2 cellular contexts compared by ENCODE assay signal in the genomic region with DNA sequence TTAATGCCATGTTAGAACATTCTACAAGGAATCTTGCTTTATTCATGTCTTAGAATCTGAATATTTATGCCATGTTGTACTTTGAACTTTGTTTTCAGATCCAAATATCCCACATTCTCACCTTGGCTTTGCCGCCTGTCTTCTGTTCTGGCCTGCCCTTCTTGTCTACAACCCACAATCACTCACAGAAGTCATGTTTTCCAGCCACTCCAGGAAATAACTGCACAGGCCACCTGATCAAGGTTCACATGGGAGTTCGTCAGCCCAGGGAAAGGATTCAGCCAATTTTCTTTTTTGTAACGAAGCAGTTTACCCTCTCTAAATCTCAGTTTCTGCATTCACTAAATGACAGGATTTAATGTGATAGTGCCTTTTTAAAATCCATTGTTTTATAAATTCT.
TF ChIP-seq lines count a peak whose summit lies in the region.

No MANE protein-coding gene starts in this region.

TF ChIP-seq in WTC11, 78 proteins besides CTCF, POLR2A, EP300 and RAD21:
- TF ChIP-seq, protein P1, sequence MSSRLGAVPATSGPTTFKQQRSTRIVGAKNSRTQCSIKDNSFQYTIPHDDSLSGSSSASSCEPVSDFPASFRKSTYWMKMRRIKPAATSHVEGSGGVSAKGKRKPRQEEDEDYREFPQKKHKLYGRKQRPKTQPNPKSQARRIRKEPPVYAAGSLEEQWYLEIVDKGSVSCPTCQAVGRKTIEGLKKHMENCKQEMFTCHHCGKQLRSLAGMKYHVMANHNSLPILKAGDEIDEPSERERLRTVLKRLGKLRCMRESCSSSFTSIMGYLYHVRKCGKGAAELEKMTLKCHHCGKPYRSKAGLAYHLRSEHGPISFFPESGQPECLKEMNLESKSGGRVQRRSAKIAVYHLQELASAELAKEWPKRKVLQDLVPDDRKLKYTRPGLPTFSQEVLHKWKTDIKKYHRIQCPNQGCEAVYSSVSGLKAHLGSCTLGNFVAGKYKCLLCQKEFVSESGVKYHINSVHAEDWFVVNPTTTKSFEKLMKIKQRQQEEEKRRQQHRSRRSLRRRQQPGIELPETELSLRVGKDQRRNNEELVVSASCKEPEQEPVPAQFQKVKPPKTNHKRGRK (CRISPR knock-in tag; IDR thresholded peaks at IDR 0.05; ENCODE audit: borderline replicate concordance) = no peak
- TF ChIP-seq MYBL2 (CRISPR knock-in tag; IDR thresholded peaks at IDR 0.05) = no peak
- no peak for TF ChIP-seq ZNF396 (CRISPR knock-in tag; IDR thresholded peaks at IDR 0.05; ENCODE audit: borderline replicate concordance)
- TF ChIP-seq, protein P2, sequence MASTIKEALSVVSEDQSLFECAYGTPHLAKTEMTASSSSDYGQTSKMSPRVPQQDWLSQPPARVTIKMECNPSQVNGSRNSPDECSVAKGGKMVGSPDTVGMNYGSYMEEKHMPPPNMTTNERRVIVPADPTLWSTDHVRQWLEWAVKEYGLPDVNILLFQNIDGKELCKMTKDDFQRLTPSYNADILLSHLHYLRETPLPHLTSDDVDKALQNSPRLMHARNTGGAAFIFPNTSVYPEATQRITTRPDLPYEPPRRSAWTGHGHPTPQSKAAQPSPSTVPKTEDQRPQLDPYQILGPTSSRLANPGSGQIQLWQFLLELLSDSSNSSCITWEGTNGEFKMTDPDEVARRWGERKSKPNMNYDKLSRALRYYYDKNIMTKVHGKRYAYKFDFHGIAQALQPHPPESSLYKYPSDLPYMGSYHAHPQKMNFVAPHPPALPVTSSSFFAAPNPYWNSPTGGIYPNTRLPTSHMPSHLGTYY (CRISPR knock-in tag; IDR thresholded peaks at IDR 0.05) = no peak

TF ChIP-seq in H1, 55 proteins besides CTCF, POLR2A, EP300 and RAD21 (continued from another document):
- TF ChIP-seq ATF2 (IDR thresholded peaks at IDR 0.05; ENCODE audit: low read length) (no peak), RBBP5 (IDR thresholded peaks at IDR 0.05; ENCODE audit: borderline replicate concordance, low read depth, low read length) (no peak), SAP30 (IDR thresholded peaks at IDR 0.05; ENCODE audit: insufficient read depth, insufficient replicate concordance, low read length) (no peak), TAF7 (optimal IDR thresholded peaks at IDR 0.05; ENCODE audit: borderline replicate concordance, low read depth, low read length) (no peak), YY1 (IDR thresholded peaks at IDR 0.05; ENCODE audit: low read depth, low read length) (no peak), CHD2 (IDR thresholded peaks at IDR 0.05; ENCODE audit: low read length) (no peak), TAF1 (IDR thresholded peaks at IDR 0.05; ENCODE audit: low read depth, low read length) (no peak), EZH2 (IDR thresholded peaks at IDR 0.05; ENCODE audit: low read depth, low read length, severe bottlenecking) (no peak), TBP (IDR thresholded peaks at IDR 0.05; ENCODE audit: low read depth, low read length) (no peak)
- TF ChIP-seq, protein P3, sequence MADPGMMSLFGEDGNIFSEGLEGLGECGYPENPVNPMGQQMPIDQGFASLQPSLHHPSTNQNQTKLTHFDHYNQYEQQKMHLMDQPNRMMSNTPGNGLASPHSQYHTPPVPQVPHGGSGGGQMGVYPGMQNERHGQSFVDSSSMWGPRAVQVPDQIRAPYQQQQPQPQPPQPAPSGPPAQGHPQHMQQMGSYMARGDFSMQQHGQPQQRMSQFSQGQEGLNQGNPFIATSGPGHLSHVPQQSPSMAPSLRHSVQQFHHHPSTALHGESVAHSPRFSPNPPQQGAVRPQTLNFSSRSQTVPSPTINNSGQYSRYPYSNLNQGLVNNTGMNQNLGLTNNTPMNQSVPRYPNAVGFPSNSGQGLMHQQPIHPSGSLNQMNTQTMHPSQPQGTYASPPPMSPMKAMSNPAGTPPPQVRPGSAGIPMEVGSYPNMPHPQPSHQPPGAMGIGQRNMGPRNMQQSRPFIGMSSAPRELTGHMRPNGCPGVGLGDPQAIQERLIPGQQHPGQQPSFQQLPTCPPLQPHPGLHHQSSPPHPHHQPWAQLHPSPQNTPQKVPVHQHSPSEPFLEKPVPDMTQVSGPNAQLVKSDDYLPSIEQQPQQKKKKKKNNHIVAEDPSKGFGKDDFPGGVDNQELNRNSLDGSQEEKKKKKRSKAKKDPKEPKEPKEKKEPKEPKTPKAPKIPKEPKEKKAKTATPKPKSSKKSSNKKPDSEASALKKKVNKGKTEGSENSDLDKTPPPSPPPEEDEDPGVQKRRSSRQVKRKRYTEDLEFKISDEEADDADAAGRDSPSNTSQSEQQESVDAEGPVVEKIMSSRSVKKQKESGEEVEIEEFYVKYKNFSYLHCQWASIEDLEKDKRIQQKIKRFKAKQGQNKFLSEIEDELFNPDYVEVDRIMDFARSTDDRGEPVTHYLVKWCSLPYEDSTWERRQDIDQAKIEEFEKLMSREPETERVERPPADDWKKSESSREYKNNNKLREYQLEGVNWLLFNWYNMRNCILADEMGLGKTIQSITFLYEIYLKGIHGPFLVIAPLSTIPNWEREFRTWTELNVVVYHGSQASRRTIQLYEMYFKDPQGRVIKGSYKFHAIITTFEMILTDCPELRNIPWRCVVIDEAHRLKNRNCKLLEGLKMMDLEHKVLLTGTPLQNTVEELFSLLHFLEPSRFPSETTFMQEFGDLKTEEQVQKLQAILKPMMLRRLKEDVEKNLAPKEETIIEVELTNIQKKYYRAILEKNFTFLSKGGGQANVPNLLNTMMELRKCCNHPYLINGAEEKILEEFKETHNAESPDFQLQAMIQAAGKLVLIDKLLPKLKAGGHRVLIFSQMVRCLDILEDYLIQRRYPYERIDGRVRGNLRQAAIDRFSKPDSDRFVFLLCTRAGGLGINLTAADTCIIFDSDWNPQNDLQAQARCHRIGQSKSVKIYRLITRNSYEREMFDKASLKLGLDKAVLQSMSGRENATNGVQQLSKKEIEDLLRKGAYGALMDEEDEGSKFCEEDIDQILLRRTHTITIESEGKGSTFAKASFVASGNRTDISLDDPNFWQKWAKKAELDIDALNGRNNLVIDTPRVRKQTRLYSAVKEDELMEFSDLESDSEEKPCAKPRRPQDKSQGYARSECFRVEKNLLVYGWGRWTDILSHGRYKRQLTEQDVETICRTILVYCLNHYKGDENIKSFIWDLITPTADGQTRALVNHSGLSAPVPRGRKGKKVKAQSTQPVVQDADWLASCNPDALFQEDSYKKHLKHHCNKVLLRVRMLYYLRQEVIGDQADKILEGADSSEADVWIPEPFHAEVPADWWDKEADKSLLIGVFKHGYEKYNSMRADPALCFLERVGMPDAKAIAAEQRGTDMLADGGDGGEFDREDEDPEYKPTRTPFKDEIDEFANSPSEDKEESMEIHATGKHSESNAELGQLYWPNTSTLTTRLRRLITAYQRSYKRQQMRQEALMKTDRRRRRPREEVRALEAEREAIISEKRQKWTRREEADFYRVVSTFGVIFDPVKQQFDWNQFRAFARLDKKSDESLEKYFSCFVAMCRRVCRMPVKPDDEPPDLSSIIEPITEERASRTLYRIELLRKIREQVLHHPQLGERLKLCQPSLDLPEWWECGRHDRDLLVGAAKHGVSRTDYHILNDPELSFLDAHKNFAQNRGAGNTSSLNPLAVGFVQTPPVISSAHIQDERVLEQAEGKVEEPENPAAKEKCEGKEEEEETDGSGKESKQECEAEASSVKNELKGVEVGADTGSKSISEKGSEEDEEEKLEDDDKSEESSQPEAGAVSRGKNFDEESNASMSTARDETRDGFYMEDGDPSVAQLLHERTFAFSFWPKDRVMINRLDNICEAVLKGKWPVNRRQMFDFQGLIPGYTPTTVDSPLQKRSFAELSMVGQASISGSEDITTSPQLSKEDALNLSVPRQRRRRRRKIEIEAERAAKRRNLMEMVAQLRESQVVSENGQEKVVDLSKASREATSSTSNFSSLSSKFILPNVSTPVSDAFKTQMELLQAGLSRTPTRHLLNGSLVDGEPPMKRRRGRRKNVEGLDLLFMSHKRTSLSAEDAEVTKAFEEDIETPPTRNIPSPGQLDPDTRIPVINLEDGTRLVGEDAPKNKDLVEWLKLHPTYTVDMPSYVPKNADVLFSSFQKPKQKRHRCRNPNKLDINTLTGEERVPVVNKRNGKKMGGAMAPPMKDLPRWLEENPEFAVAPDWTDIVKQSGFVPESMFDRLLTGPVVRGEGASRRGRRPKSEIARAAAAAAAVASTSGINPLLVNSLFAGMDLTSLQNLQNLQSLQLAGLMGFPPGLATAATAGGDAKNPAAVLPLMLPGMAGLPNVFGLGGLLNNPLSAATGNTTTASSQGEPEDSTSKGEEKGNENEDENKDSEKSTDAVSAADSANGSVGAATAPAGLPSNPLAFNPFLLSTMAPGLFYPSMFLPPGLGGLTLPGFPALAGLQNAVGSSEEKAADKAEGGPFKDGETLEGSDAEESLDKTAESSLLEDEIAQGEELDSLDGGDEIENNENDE (IDR thresholded peaks at IDR 0.05; ENCODE audit: insufficient replicate concordance, low read length) = no peak
